10 cellular contexts compared by ENCODE assay signal in genomic region chr16:47493358-47494337, GRCh38. TPM values are rescaled to one million over a fixed set of nuclear protein-coding genes. Genes with fewer than 3 reads are reported as not detected.
DNase-seq lines count a peak whose midpoint lies in the region; ATAC-seq and TF ChIP-seq lines count a peak whose summit lies in the region.
"Had no signal": no experiment of that assay in that cellular context is flagged by ENCODE, and none has a peak within 500 bp of the region (broad histone marks: within the 10 kb centered on the region; RNA-seq: fewer than 3 reads in every experiment).

No MANE protein-coding gene starts in this region.

- H3K4me1 ChIP-seq in suprapubic skin, result peaks cover 7% of the 10 kb centered on the region

- H3K36me3 Mint-ChIP-seq in activated T-helper 17 cell treated with anti-CD3 and anti-CD28 coated beads, Interleukin-2, amount 50 U/mL, for 72 hours (ENCODE audit: low read depth), result peaks cover 23% of the 10 kb centered on the region

- no peaks in the 10 kb centered on the region for H3K27me3 Mint-ChIP-seq in activated T-helper 17 cell treated with anti-CD3 and anti-CD28 coated beads, Interleukin-2, amount 50 U/mL, for 72 hours

- no peak for TF ChIP-seq CTCF in suprapubic skin (IDR thresholded peaks at IDR 0.05)

- TF ChIP-seq EP300 in suprapubic skin (IDR thresholded peaks at IDR 0.05), result no peak

- peak overlapping the region; percentile 77 for H3K27ac Mint-ChIP-seq in activated T-helper 17 cell treated with anti-CD3 and anti-CD28 coated beads, Interleukin-2, amount 50 U/mL, for 72 hours

- peaks cover 5% of the 10 kb centered on the region for H3K9me3 ChIP-seq in suprapubic skin

- no peak for TF ChIP-seq POLR2A in suprapubic skin (IDR thresholded peaks at IDR 0.05)

- peaks cover 5% of the 10 kb centered on the region for H3K36me3 ChIP-seq in suprapubic skin

- peak; percentile 58 for ATAC-seq in HG03066 (IDR thresholded peaks at IDR 0.05; ENCODE audit: low read depth, unreplicated experiment)
- ATAC-seq in activated T-helper 17 cell treated with anti-CD3 and anti-CD28 coated beads, Interleukin-2, amount 50 U/mL, for 72 hours (replicated peaks), result no peak

- peak; percentile 58 for DNase-seq in SIG-M5 treated with dmso at 0.1 percent for 504 hours (lab: John Stamatoyannopoulos, UW; ENCODE audit: unreplicated experiment)
- DNase-seq in SIG-M5 (lab: John Stamatoyannopoulos, UW), result no peak
- no peak for DNase-seq in suprapubic skin (ENCODE audit: low spot score in 2 of 2)
- no peak for DNase-seq in NCI-H2107 treated with DMSO at 0.1 percent for 48 hours (lab: John Stamatoyannopoulos, UW; ENCODE audit: unreplicated experiment)
- DNase-seq in anterior cingulate cortex (lab: John Stamatoyannopoulos, UW), result no peak
- no peak for DNase-seq in inferior parietal cortex (ENCODE audit: extremely low spot score)

- H3K4me3 ChIP-seq in suprapubic skin, result peak overlapping the region; percentile 8

- peak overlapping the region; percentile 46 for H3K27ac ChIP-seq in suprapubic skin
- H3K27ac ChIP-seq: 22Rv1 had no signal

- H3K4me3 Mint-ChIP-seq in activated T-helper 17 cell treated with anti-CD3 and anti-CD28 coated beads, Interleukin-2, amount 50 U/mL, for 72 hours, result no peak overlapping the region
- H3K4me3 Mint-ChIP-seq: nephron had no signal

- 88% methylated on average over 9 of the region's 9 CpGs for WGBS in suprapubic skin

- peaks cover 9% of the 10 kb centered on the region for H3K4me1 Mint-ChIP-seq in activated T-helper 17 cell treated with anti-CD3 and anti-CD28 coated beads, Interleukin-2, amount 50 U/mL, for 72 hours

- H3K9me3 Mint-ChIP-seq in activated T-helper 17 cell treated with anti-CD3 and anti-CD28 coated beads, Interleukin-2, amount 50 U/mL, for 72 hours, result peaks cover 3% of the 10 kb centered on the region

- no peaks in the 10 kb centered on the region for H3K27me3 ChIP-seq in suprapubic skin

RNA-seq across cellular contexts. Expression of gene PHKB, which starts 32.5 kb away (rescaled TPM):
- total RNA-seq in activated T-helper 17 cell treated with anti-CD3 and anti-CD28 coated beads, Interleukin-2, amount 50 U/mL, for 72 hours, result 10 to 100 TPM; 22.4 to 32.2 TPM
- total RNA-seq in suprapubic skin, result 10 to 100 TPM; 28.7 to 92.9 (median 43.1) TPM

RNA-seq across cellular contexts. Expression of gene ITFG1, which starts 32.8 kb away (rescaled TPM):
- total RNA-seq in activated T-helper 17 cell treated with anti-CD3 and anti-CD28 coated beads, Interleukin-2, amount 50 U/mL, for 72 hours, result 10 to 100 TPM in 1 of 2 donors, 1 to 10 TPM in 1; 8.4 to 15.3 TPM
- total RNA-seq in suprapubic skin, result 10 to 100 TPM; 27.4 to 47.0 (median 36.9) TPM
